22 cellular contexts compared by ENCODE assay signal in the genomic region with DNA sequence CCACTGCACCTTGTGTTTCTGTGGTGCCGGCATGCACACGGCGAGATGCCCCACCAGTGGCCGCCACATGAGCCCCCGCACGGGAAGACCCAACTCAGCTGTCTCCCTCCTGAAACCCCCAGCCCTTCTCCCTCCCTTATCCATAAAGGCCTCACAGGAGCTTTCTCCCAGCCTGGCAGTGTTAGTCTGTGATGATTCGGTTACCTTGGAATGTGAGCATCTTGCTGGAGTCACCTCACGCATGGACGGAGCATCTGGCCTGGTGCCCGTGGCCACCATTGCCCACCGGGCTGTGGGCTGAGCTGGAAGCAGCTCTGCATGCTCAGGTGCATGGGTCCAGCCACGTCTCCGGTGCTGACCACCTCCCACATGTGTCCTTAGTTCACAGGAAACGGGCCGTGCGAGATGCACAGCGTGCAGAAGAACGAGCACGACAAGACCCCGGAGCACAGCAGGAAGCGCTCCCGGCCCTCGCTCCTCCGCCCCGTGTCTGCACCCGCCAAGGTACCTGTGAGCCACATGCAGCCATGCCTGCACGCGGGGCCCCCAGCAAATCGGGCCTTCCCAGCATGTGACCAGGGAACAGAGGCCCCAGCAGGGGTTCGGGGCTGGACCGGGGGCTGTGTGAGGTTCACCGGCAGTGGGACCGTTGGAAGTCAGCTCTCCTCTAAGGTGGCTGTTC. TPM values are rescaled to one million over a fixed set of nuclear protein-coding genes. Genes with fewer than 3 reads are reported as not detected.
A peak's percentile ranks its signal among the peaks of the same experiment; 100 is the strongest.
DNase-seq lines count a peak whose midpoint lies in the region; ATAC-seq, FAIRE-seq and TF ChIP-seq lines count a peak whose summit lies in the region.
"Had no signal": no experiment of that assay in that cellular context is flagged by ENCODE, and none has a peak within 500 bp of the region (broad histone marks: within the 10 kb centered on the region; RNA-seq: fewer than 3 reads in every experiment).

No MANE protein-coding gene starts in this region.

- TF ChIP-seq CTCF in AG10803 (conservative IDR thresholded peaks at IDR 0.05; ENCODE audit: low read length) (no peak), astrocyte of the cerebellum (IDR thresholded peaks at IDR 0.05; ENCODE audit: low read depth, low read length, missing control alignments) (no peak), uterus (IDR thresholded peaks at IDR 0.05) (no peak)

- DNase-seq in AG10803 (ENCODE audit: low read depth) (peak; percentile 12), HTR-8/SVneo (ENCODE audit: insufficient read length, low spot score) (peak; percentile 28), astrocyte of the cerebellum (ENCODE audit: low read depth) (peak; percentile 43), mesenchymal stem cell (peak; percentile 53), uterus (no peak), NCI-H524 (lab: John Stamatoyannopoulos, UW) (no peak)
- DNase-seq: activated naive CD4-positive, alpha-beta T cell treated with anti-CD3 and anti-CD28 coated beads, Interleukin-2, amount 50 U/mL, for 16 hours; activated T-cell treated with anti-CD3 and anti-CD28 coated beads, Interleukin-2, amount 50 U/mL, for 48 hours; aorta; BE2C; DMS79 treated with DMSO at 0.1 percent for 48 hours; effector memory CD8-positive, alpha-beta T cell; esophagus squamous epithelium; left ventricle myocardium inferior; NCI-H1694 treated with DMSO at 0.1 percent for 48 hours; NK-92 treated with Interleukin-12 subunit alpha and Interleukin-12 subunit beta, amount 100 ng/mL, for 24 hours; stimulated activated naive CD4-positive, alpha-beta T cell; T1000 had no signal

- H3K4me2 ChIP-seq in mesenchymal stem cell (ENCODE audit: low read length, poor library complexity, severe bottlenecking) = peak overlapping the region; percentile 34

- WGBS in mesenchymal stem cell = 84% methylated on average over 32 of the region's 33 CpGs

- intact Hi-C loops in uterus (cut with DNase I; ENCODE audit: low total_unique reads) = no loop called here

- H3K18ac ChIP-seq in mesenchymal stem cell (ENCODE audit: low read depth in 1 of 2, low read length in 2 of 2) = peak overlapping the region in 1 of 2 experiments; percentile 42

- H3K4me1 ChIP-seq in mesenchymal stem cell (ENCODE audit: control insufficient read depth, insufficient read depth, low read depth, low read length) (peaks cover 19% of the 10 kb centered on the region), uterus (no peaks in the 10 kb centered on the region)
- H3K4me1 ChIP-seq: BE2C, esophagus squamous epithelium, prostate gland had no signal

- H2BK12ac ChIP-seq in mesenchymal stem cell (ENCODE audit: low read length in 2 of 2) = peak overlapping the region in 1 of 2 experiments; percentile 25

- no peak overlapping the region for H4K91ac ChIP-seq in mesenchymal stem cell (ENCODE audit: low read length)

- H3K9me3 ChIP-seq in mesenchymal stem cell (ENCODE audit: control insufficient read depth, low read length) (no peaks in the 10 kb centered on the region), uterus (no peaks in the 10 kb centered on the region)
- H3K9me3 ChIP-seq: BE2C, esophagus squamous epithelium, left ventricle myocardium inferior, prostate gland had no signal

- H2AK5ac ChIP-seq in mesenchymal stem cell (ENCODE audit: low read length, severe bottlenecking) = peak overlapping the region; percentile 31

- H3K4me3 ChIP-seq in AG10803 (ENCODE audit: low read length) (no peak overlapping the region), astrocyte of the cerebellum (ENCODE audit: low read depth, low read length) (no peak overlapping the region), mesenchymal stem cell (ENCODE audit: insufficient read depth in 1 of 2, low read depth in 1 of 2, low read length in 2 of 2) (peak overlapping the region in 1 of 2 experiments; percentile 11), uterus (no peak overlapping the region)
- H3K4me3 ChIP-seq: esophagus squamous epithelium, left ventricle myocardium inferior, prostate gland, skin epidermis had no signal

- ATAC-seq in GM18511 (IDR thresholded peaks at IDR 0.05; ENCODE audit: unreplicated experiment) = no peak
- no peak for ATAC-seq in GM18870 (IDR thresholded peaks at IDR 0.05; ENCODE audit: unreplicated experiment)
- ATAC-seq: effector memory CD8-positive, alpha-beta T cell had no signal

- H2AFZ ChIP-seq in mesenchymal stem cell (ENCODE audit: low read depth, low read length) = no peak overlapping the region

- H3K14ac ChIP-seq in mesenchymal stem cell (ENCODE audit: low read length in 2 of 2) = peak overlapping the region in 1 of 2 experiments; percentile 80

- H3K27me3 ChIP-seq in mesenchymal stem cell (ENCODE audit: control insufficient read depth in 1 of 2, insufficient read depth in 1 of 2, low read length in 2 of 2) = no peaks in the 10 kb centered on the region
- no peaks in the 10 kb centered on the region for H3K27me3 ChIP-seq in uterus
- H3K27me3 ChIP-seq: BE2C, esophagus squamous epithelium had no signal

- H4K8ac ChIP-seq in mesenchymal stem cell (ENCODE audit: low read length) = peak overlapping the region; percentile 5

- in situ Hi-C loops in astrocyte of the cerebellum (cut with HindIII; ENCODE audit: low sequenced_read_pairs) = no loop called here

- H3K36me3 ChIP-seq in mesenchymal stem cell (ENCODE audit: control insufficient read depth in 1 of 2, insufficient read depth in 2 of 2, low read depth in 1 of 2, low read length in 2 of 2) (peaks cover 82 to 88% of the 10 kb centered on the region in 2 experiments), uterus (no peaks in the 10 kb centered on the region)

- no peak overlapping the region for H3K23ac ChIP-seq in mesenchymal stem cell (ENCODE audit: low read length in 2 of 2)

- no peak overlapping the region for H2BK5ac ChIP-seq in mesenchymal stem cell (ENCODE audit: low read depth, low read length, poor library complexity, severe bottlenecking)

- no peak for TF ChIP-seq POLR2A in uterus (IDR thresholded peaks at IDR 0.05)

- H3K27ac ChIP-seq in mesenchymal stem cell (ENCODE audit: low read length, poor library complexity, severe bottlenecking) = peak overlapping the region; percentile 64
- no peak overlapping the region for H3K27ac ChIP-seq in uterus
- H3K27ac ChIP-seq: esophagus squamous epithelium, left ventricle myocardium inferior, prostate gland, skin epidermis had no signal

- no peak overlapping the region for H2BK15ac ChIP-seq in mesenchymal stem cell (ENCODE audit: low read depth, poor library complexity, severe bottlenecking)

- H3K9ac ChIP-seq in mesenchymal stem cell (ENCODE audit: low read length) = no peak overlapping the region

- H3K79me1 ChIP-seq in mesenchymal stem cell (replicated peaks; ENCODE audit: low read length, poor library complexity, severe bottlenecking) = peaks cover 46% of the 10 kb centered on the region

- H3K4ac ChIP-seq in mesenchymal stem cell (ENCODE audit: low read depth in 1 of 2, low read length in 2 of 2) = no peak overlapping the region

- peak; percentile 57 for FAIRE-seq in HTR-8/SVneo (lab: Jason Lieb, UNC)

- no peak overlapping the region for H2BK120ac ChIP-seq in mesenchymal stem cell (ENCODE audit: low read depth, low read length)

RNA-seq across cellular contexts. Expression of a gene that starts 22.0 kb away (rescaled TPM):
- polyA plus RNA-seq in mesenchymal stem cell (2013, experiment 1 of 2) = 30.8 TPM
- 28.0 TPM for polyA plus RNA-seq in mesenchymal stem cell (2013, experiment 2 of 2)
- 100 to 1,000 TPM in 2 of 4 donors, 10 to 100 TPM in 2; 21.2 to 149 (median 92.3) TPM for total RNA-seq in uterus

RNA-seq across cellular contexts. Expression of a gene that starts 37.6 kb away (rescaled TPM):
- 10.2 TPM for polyA plus RNA-seq in mesenchymal stem cell (2013, experiment 1 of 2)
- polyA plus RNA-seq in mesenchymal stem cell (2013, experiment 2 of 2) = 9.7 TPM
- 10 to 100 TPM in 1 of 4 donors, 1 to 10 TPM in 2, under 1 TPM in 1; 0.07 to 20.0 (median 6.3) TPM for total RNA-seq in uterus

Comparison
In these comparisons a context has a peak if more than half of its experiments do, and no peak if none do; other contexts are left out.
1. DNase-seq: peak in AG10803 (single experiment), HTR-8/SVneo (single experiment), astrocyte of the cerebellum (single experiment) and mesenchymal stem cell (single experiment); none in uterus (0 of 2) and NCI-H524 (0 of 2).